In the genomic region with DNA sequence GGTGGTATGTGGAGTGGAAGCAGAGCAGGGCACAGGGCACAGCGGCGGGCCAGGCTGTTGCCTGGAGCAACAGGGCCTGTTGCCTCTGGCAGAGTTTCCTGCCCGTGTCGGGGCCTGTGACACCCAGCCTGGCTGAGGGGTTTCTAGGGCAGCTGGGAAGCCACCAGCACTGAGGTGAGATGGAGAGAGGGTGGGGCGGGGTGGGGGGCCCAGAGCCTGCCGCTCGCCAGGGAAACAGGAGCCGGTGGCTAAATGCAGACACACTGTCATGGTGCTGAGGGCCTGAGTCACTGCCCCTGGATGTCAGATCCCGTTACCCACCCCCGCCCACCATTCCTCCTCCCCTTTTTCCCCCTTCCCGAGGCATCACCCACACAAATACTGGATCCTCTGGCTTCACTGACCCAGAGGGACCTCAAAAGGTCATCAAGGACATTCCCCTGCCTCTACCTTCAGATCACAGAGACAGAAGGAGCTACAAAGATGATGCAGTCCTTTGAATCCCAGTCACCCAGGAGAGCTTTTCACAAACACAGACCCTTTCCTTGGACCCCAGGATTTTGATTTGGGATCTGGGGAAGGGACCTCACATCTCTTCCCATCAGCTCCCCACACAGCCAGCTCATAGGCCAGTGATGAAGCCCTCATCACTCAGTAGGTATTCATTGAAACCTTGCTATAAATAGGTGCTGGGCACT, we compare ENCODE assay signal across 1 cellular context.
A peak's percentile ranks its signal among the peaks of the same experiment; 100 is the strongest.
TF ChIP-seq lines count a peak whose summit lies in the region.

No MANE protein-coding gene starts in this region.

TF ChIP-seq in HepG2, 621 proteins besides CTCF, POLR2A, EP300 and RAD21:
- no peak for TF ChIP-seq ELF3 (CRISPR knock-in tag; IDR thresholded peaks at IDR 0.05)
- no peak for TF ChIP-seq IKZF4 (CRISPR knock-in tag; IDR thresholded peaks at IDR 0.05; ENCODE audit: borderline replicate concordance, low read depth, not compliant biosample characterization)
- TF ChIP-seq GTF3A (CRISPR knock-in tag; conservative IDR thresholded peaks at IDR 0.05) = no peak
- no peak for TF ChIP-seq ZNF878 (CRISPR knock-in tag; IDR thresholded peaks at IDR 0.05)
- no peak for TF ChIP-seq ZMYM3 (CRISPR knock-in tag; IDR thresholded peaks at IDR 0.05)
- TF ChIP-seq ZNF672 (CRISPR knock-in tag; IDR thresholded peaks at IDR 0.05) = peak; percentile 49; the same call in 1 of the 2 replicates
- no peak for TF ChIP-seq NFKB2 (CRISPR knock-in tag; IDR thresholded peaks at IDR 0.05; ENCODE audit: borderline replicate concordance)
- no peak for TF ChIP-seq ZSCAN25 (CRISPR knock-in tag; IDR thresholded peaks at IDR 0.05)
